8 cellular contexts compared by ENCODE assay signal in genomic region chr17:78387982-78388941, GRCh38. TPM values are rescaled to one million over a fixed set of nuclear protein-coding genes. Genes with fewer than 3 reads are reported as not detected.
DNase-seq lines count a peak whose midpoint lies in the region; ATAC-seq and TF ChIP-seq lines count a peak whose summit lies in the region.

No MANE protein-coding gene starts in this region.

- peak overlapping the region; percentile 82 for H3K4me2 ChIP-seq in OCI-LY3 (ENCODE audit: low read length)

- peak overlapping the region; percentile 91 for H3K27ac ChIP-seq in OCI-LY3 (ENCODE audit: low read length)
- H3K27ac ChIP-seq in esophagus squamous epithelium, result peak overlapping the region; percentile 16 to 96 (median 66)
- H3K27ac ChIP-seq in gastrocnemius medialis, result peak overlapping the region; percentile 73 to 87 (median 82)

- no peak overlapping the region for H2AFZ ChIP-seq in OCI-LY3 (ENCODE audit: low read depth, low read length)

- ATAC-seq in GM18505 (IDR thresholded peaks at IDR 0.05; ENCODE audit: unreplicated experiment) (no peak), gastrocnemius medialis (no peak), GM21360 (IDR thresholded peaks at IDR 0.05; ENCODE audit: unreplicated experiment) (no peak)

- no peak for DNase-seq in esophagus squamous epithelium (lab: John Stamatoyannopoulos, UW)
- DNase-seq in gastrocnemius medialis, result no peak
- DNase-seq in cerebellum (ENCODE audit: low spot score), result no peak
- DNase-seq in ACHN, result no peak
- no peak for DNase-seq in SHP77 treated with DMSO at 0.1 percent for 48 hours (lab: John Stamatoyannopoulos, UW)

- H3K4me3 ChIP-seq in OCI-LY3 (ENCODE audit: low read length) (peak overlapping the region; percentile 55), esophagus squamous epithelium (no peak overlapping the region), gastrocnemius medialis (no peak overlapping the region)

- H3K27me3 ChIP-seq in OCI-LY3 (ENCODE audit: low read depth, low read length) (no peaks in the 10 kb centered on the region), esophagus squamous epithelium (no peaks in the 10 kb centered on the region), gastrocnemius medialis (no peaks in the 10 kb centered on the region)

- H3K4me1 ChIP-seq in OCI-LY3 (ENCODE audit: low read length) (peaks cover 89% of the 10 kb centered on the region), esophagus squamous epithelium (peaks cover 37 to 95% (median 77%) of the 10 kb centered on the region in 3 donors), gastrocnemius medialis (peaks cover 69 to 77% of the 10 kb centered on the region in 2 donors)

- H3K79me2 ChIP-seq in OCI-LY3 (ENCODE audit: low read length), result peaks cover 97% of the 10 kb centered on the region

- in situ Hi-C loops in gastrocnemius medialis (cut with MboI; ENCODE audit: low sequenced_read_pairs in 4 of 4), result no loop called here
- in situ Hi-C loops in ACHN (cut with HindIII; ENCODE audit: low pct_ligation_motif_present, low pct_unique_long_range_greater_than_20kb, low sequenced_read_pairs), result no loop called here

- peak overlapping the region; percentile 55 for H3K9ac ChIP-seq in OCI-LY3 (ENCODE audit: low read length)

- peaks cover 22% of the 10 kb centered on the region for H3K36me3 ChIP-seq in OCI-LY3 (replicated peaks; ENCODE audit: low read depth, low read length)
- peaks cover 0 to 2% (median 0%) of the 10 kb centered on the region in 3 donors for H3K36me3 ChIP-seq in esophagus squamous epithelium
- no peaks in the 10 kb centered on the region for H3K36me3 ChIP-seq in gastrocnemius medialis

- intact Hi-C loops in esophagus squamous epithelium (cut with DNase I), result no loop called here
- intact Hi-C loops in gastrocnemius medialis (cut with DNase I; ENCODE audit: low total_unique reads), result no loop called here

- H3K9me3 ChIP-seq in OCI-LY3 (ENCODE audit: insufficient read depth, low read length), result no peaks in the 10 kb centered on the region
- no peaks in the 10 kb centered on the region for H3K9me3 ChIP-seq in esophagus squamous epithelium
- H3K9me3 ChIP-seq in gastrocnemius medialis, result no peaks in the 10 kb centered on the region

- H4K20me1 ChIP-seq in OCI-LY3 (ENCODE audit: insufficient read depth, low read length), result peaks cover 55% of the 10 kb centered on the region

- TF ChIP-seq CTCF in OCI-LY3 (IDR thresholded peaks at IDR 0.05; ENCODE audit: low read depth, low read length) (peak; percentile 23), esophagus squamous epithelium (IDR thresholded peaks at IDR 0.05) (no peak), gastrocnemius medialis (IDR thresholded peaks at IDR 0.05 in 4 of 5, conservative IDR thresholded peaks at IDR 0.05 in 1 of 5) (no peak)

- TF ChIP-seq POLR2A in GM18505 (IDR thresholded peaks at IDR 0.05; ENCODE audit: borderline replicate concordance, extremely low read depth, insufficient read depth, insufficient read length) (peak; percentile 31), esophagus squamous epithelium (IDR thresholded peaks at IDR 0.05) (peak in 1 of 4 donors; percentile 24), gastrocnemius medialis (IDR thresholded peaks at IDR 0.05) (no peak)

- 26 to 31% methylated on average over 10 of the region's 10 CpGs for WGBS in esophagus squamous epithelium, 2 donors

RNA-seq across cellular contexts. Expression of gene PGS1, which starts 9.8 kb away (rescaled TPM):
- 10 to 100 TPM; 18.6 to 32.4 (median 23.0) TPM for total RNA-seq in esophagus squamous epithelium
- 10 to 100 TPM; 16.6 to 30.0 (median 21.8) TPM for total RNA-seq in gastrocnemius medialis
- total RNA-seq in cerebellum, result 41.8 TPM

RNA-seq across cellular contexts. Expression of gene SOCS3, which starts 28.4 kb away (rescaled TPM):
- 10 to 100 TPM in 3 of 4 donors, 1 to 10 TPM in 1; 6.3 to 23.1 (median 17.1) TPM for total RNA-seq in esophagus squamous epithelium
- 10 to 100 TPM in 3 of 4 donors, 1 to 10 TPM in 1; 4.5 to 44.2 (median 16.4) TPM for total RNA-seq in gastrocnemius medialis
- total RNA-seq in cerebellum, result 10.7 TPM
